8 cellular contexts compared by ENCODE assay signal in the genomic region with DNA sequence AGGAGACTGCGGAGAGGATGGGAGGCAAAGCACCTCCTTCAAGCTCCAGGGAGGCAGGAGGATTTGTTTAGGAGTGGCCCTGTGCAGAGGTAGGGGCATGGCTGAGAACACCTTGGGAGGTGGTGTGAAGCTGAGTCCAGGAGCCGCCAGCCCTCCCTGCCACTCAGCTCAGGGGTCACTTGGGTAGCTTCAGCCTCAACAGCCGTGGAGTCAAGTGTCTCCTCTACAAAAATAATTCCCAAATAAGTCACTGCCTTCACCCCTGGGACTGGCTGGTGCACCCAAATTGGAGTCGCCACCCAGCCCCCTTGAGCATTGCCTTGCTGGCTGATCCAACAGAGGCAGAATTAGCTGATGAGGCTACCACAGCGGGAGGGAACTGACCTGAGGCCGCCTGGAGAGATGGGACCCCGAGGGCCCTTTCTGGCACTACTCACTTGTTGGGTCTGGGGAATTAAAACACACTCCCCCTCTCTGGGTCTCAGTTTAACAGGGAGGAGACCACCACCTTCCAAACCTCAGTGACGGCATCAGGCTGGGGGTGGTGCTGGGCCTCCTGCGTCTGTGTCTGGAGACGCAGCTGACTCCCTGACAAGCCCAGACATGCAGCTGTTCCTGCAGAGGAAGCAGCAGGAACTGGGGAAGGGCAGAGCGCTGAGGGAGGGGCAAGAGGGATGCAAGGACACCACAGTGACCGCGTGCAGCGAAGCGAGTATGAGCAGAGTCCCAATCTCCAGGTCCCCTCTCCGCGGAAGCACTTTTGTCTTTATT.
DNase-seq lines count a peak whose midpoint lies in the region; ATAC-seq, FAIRE-seq and TF ChIP-seq lines count a peak whose summit lies in the region.

No MANE protein-coding gene starts in this region.

- no peak for FAIRE-seq in H54 (lab: Jason Lieb, UNC)

- H3K27ac ChIP-seq in spleen, result peak overlapping the region in 6 of 8 donors; percentile 26 to 77 (median 69)

- no peaks in the 10 kb centered on the region for H3K27me3 ChIP-seq in adipocyte (replicated peaks; ENCODE audit: control insufficient read depth, insufficient read depth, low read length)
- peaks cover 0 to 6% (median 0%) of the 10 kb centered on the region in 7 donors for H3K27me3 ChIP-seq in spleen (replicated peaks in 1 of 7)

- DNase-seq in COLO668 (lab: John Stamatoyannopoulos, UW; ENCODE audit: unreplicated experiment) (peak; percentile 75), NCI-H1105 (lab: John Stamatoyannopoulos, UW) (peak; percentile 64), adipocyte (ENCODE audit: low read depth) (peak; percentile 36), hepatic stellate cell (ENCODE audit: low spot score) (peak; percentile 84), spleen (no peak), H54 (ENCODE audit: insufficient read length, low spot score) (no peak)
- no peak for DNase-seq in stimulated activated CD4-positive, alpha-beta T cell treated with anti-CD3 and anti-CD28 coated beads, Interleukin-1b, Interleukin-23, amount 100 ng/mL, for 48 hours

- no peak for TF ChIP-seq CTCF in spleen (IDR thresholded peaks at IDR 0.05 in 8 of 11, conservative IDR thresholded peaks at IDR 0.05 in 3 of 11)

- peak overlapping the region; percentile 57 for H3K4me3 ChIP-seq in adipocyte (ENCODE audit: low read length)
- H3K4me3 ChIP-seq in spleen, result no peak overlapping the region

- 37 to 64% (median 57%) methylated on average over 9 to 17 of the region's 17 CpGs for WGBS in spleen, 5 donors

- H3K36me3 ChIP-seq in adipocyte (ENCODE audit: control insufficient read depth, insufficient read depth, low read length, severe bottlenecking), result no peaks in the 10 kb centered on the region
- H3K36me3 ChIP-seq in spleen, result peaks cover 0 to 9% (median 0%) of the 10 kb centered on the region in 6 donors

- no peak for ATAC-seq in HG03378 (IDR thresholded peaks at IDR 0.05; ENCODE audit: unreplicated experiment)

- H3K9me3 ChIP-seq in adipocyte (ENCODE audit: control insufficient read depth, low read length) (no peaks in the 10 kb centered on the region), spleen (no peaks in the 10 kb centered on the region)

- intact Hi-C loops in spleen (cut with DNase I; ENCODE audit: low total_unique reads), result no loop called here

- H3K9ac ChIP-seq in adipocyte (ENCODE audit: low read length), result peak overlapping the region; percentile 76

- peaks cover 44% of the 10 kb centered on the region for H3K4me1 ChIP-seq in adipocyte (ENCODE audit: control insufficient read depth, insufficient read depth, low read length)
- H3K4me1 ChIP-seq in spleen, result peaks cover 26 to 71% (median 47%) of the 10 kb centered on the region in 6 donors

- no peak for TF ChIP-seq POLR2A in spleen (IDR thresholded peaks at IDR 0.05)
- no peak for TF ChIP-seq POLR2A in H54 (IDR thresholded peaks at IDR 0.05; ENCODE audit: low read depth, low read length)

Comparison
In these comparisons a context has a peak if more than half of its experiments do, and no peak if none do; other contexts are left out.
1. DNase-seq: peak in COLO668 (single experiment), NCI-H1105 (single experiment), adipocyte (single experiment) and hepatic stellate cell (single experiment); none in spleen (single experiment), stimulated activated CD4-positive, alpha-beta T cell treated with anti-CD3 and anti-CD28 coated beads, Interleukin-1b, Interleukin-23, amount 100 ng/mL, for 48 hours (single experiment) and H54 (single experiment).